In the genomic region with DNA sequence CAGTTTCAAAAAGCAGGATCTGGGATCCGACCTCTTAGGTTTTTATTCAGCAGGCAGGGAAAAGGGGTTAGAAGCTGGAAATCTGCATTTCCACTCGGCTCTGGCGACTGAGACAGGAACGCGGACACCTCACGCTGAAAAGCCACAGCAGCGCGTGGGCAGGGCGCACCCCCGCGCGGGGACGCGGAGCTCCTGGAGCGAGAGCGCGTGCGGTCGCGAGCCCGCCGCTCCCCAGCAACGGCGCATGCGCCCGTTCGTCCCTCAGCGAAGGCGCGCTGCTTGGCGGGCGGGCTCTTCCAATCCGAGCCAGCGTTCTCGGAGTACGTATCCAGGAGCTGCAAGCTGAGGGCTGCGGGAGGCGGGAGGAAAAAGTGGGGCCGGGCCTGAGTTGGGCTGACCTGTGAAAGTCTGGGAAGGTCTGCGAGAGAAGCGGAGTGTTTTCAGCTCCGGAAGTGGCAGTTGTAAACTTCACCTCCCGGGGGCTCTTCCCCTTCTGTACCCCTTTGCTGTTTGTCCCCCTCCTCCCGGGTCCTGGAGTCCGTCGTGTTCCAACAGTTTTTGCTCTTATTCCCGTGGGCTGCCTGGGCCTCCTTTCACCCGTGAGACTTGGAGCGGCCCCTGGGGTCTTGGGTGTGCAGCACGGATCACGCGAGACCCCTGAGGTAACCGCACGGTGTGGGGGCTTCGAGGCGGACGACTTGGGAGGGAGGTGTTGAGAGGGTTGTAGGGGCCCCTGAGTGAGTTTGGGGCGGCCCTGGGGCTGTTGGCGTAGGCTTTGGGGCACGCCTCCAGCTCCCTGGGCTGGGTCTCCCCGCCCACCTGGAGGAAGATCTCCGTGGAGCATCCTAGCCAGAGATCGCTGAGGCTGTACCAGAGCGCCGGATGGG, we compare ENCODE assay signal across 8 cellular contexts. TPM values are rescaled to one million over a fixed set of nuclear protein-coding genes. Genes with fewer than 3 reads are reported as not detected.
A peak's percentile ranks its signal among the peaks of the same experiment; 100 is the strongest.
DNase-seq lines count a peak whose midpoint lies in the region; TF ChIP-seq lines count a peak whose summit lies in the region.

TSS of gene CCDC171 (plus strand) at position 403 of the 887 bp plus-strand sequence. CDS start 11,046 bp downstream, outside the sequence.

- peak within 1 kb of the TSS; percentile 97 for H2AFZ ChIP-seq in mesenchymal stem cell (ENCODE audit: low read depth, low read length)

- H3K4ac ChIP-seq in mesenchymal stem cell (ENCODE audit: low read depth in 1 of 2, low read length in 2 of 2) = peak within 1 kb of the TSS in 1 of 2 experiments; percentile 88

- peaks cover 9% of the 10 kb centered on the region for H3K4me1 ChIP-seq in effector memory CD4-positive, alpha-beta T cell (ENCODE audit: control insufficient read depth, insufficient read depth, low read length, poor library complexity, severe bottlenecking)
- H3K4me1 ChIP-seq in mesenchymal stem cell (ENCODE audit: control insufficient read depth, insufficient read depth, low read depth, low read length) = no peaks in the 10 kb centered on the region

- 0% methylated on average over 33 of the region's 65 CpGs for WGBS in mesenchymal stem cell

- peak within 1 kb of the TSS; percentile 85 for H3K4me3 ChIP-seq in effector memory CD4-positive, alpha-beta T cell (ENCODE audit: insufficient read depth, low read depth, low read length, poor library complexity, severe bottlenecking)
- H3K4me3 ChIP-seq in mesenchymal stem cell (ENCODE audit: insufficient read depth in 1 of 2, low read depth in 1 of 2, low read length in 2 of 2) = peak within 1 kb of the TSS; percentile 72 to 94

- H4K91ac ChIP-seq in mesenchymal stem cell (ENCODE audit: low read length) = no peak within 1 kb of the TSS

- H2BK5ac ChIP-seq in mesenchymal stem cell (ENCODE audit: low read depth, low read length, poor library complexity, severe bottlenecking) = peak within 1 kb of the TSS; percentile 10

- H3K23ac ChIP-seq in mesenchymal stem cell (ENCODE audit: low read length in 2 of 2) = peak within 1 kb of the TSS in 1 of 2 experiments; percentile 40

- peak within 1 kb of the TSS; percentile 93 for H3K9ac ChIP-seq in mesenchymal stem cell (ENCODE audit: low read length)

- H4K8ac ChIP-seq in mesenchymal stem cell (ENCODE audit: low read length) = peak within 1 kb of the TSS; percentile 58

- H3K14ac ChIP-seq in mesenchymal stem cell (ENCODE audit: low read length in 2 of 2) = peak within 1 kb of the TSS in 1 of 2 experiments; percentile 92

- H3K18ac ChIP-seq in mesenchymal stem cell (ENCODE audit: low read depth in 1 of 2, low read length in 2 of 2) = peak within 1 kb of the TSS in 1 of 2 experiments; percentile 89

- TF ChIP-seq CTCF in GM20000 (IDR thresholded peaks at IDR 0.05; ENCODE audit: extremely low read depth, missing control alignments) = no peak

- no peaks in the 10 kb centered on the region for H3K27me3 ChIP-seq in effector memory CD4-positive, alpha-beta T cell (replicated peaks; ENCODE audit: control insufficient read depth, insufficient read depth, low read length, poor library complexity, severe bottlenecking)
- H3K27me3 ChIP-seq in mesenchymal stem cell (ENCODE audit: control insufficient read depth in 1 of 2, insufficient read depth in 1 of 2, low read length in 2 of 2) = no peaks in the 10 kb centered on the region

- DNase-seq in COR-L47 (lab: John Stamatoyannopoulos, UW) (peak; percentile 96), GM20000 (ENCODE audit: low spot score) (peak; percentile 95), HS-5 (ENCODE audit: low read depth) (peak; percentile 85), NK-92 (lab: John Stamatoyannopoulos, UW; ENCODE audit: unreplicated experiment) (peak; percentile 26), mesenchymal stem cell (peak; percentile 95)
- DNase-seq in activated CD8-positive, alpha-beta memory T cell treated with anti-CD3 and anti-CD28 coated beads for 24 hours = peak; percentile 89
- peak; percentile 73 to 78 (median 74) for DNase-seq in effector memory CD4-positive, alpha-beta T cell
- DNase-seq in stimulated activated CD8-positive, alpha-beta memory T cell treated with anti-CD3 and anti-CD28 coated beads, Interleukin-12 subunit alpha, Interleukin-12 subunit beta, amount 100 ng/mL, for 24 hours (ENCODE audit: extremely low read depth) = peak; percentile 69

- peak within 1 kb of the TSS; percentile 99 for H3K4me2 ChIP-seq in mesenchymal stem cell (ENCODE audit: low read length, poor library complexity, severe bottlenecking)

- H2BK120ac ChIP-seq in mesenchymal stem cell (ENCODE audit: low read depth, low read length) = no peak within 1 kb of the TSS

- no peaks in the 10 kb centered on the region for H3K36me3 ChIP-seq in effector memory CD4-positive, alpha-beta T cell (ENCODE audit: control insufficient read depth, insufficient read depth, low read length)
- no peaks in the 10 kb centered on the region for H3K36me3 ChIP-seq in mesenchymal stem cell (ENCODE audit: control insufficient read depth in 1 of 2, insufficient read depth in 2 of 2, low read depth in 1 of 2, low read length in 2 of 2)

- H3K27ac ChIP-seq in effector memory CD4-positive, alpha-beta T cell (ENCODE audit: insufficient read depth, low read length, poor library complexity, severe bottlenecking) = peak within 1 kb of the TSS; percentile 62
- peak within 1 kb of the TSS; percentile 85 for H3K27ac ChIP-seq in mesenchymal stem cell (ENCODE audit: low read length, poor library complexity, severe bottlenecking)

- no peaks in the 10 kb centered on the region for H3K79me1 ChIP-seq in mesenchymal stem cell (replicated peaks; ENCODE audit: low read length, poor library complexity, severe bottlenecking)

- H2BK15ac ChIP-seq in mesenchymal stem cell (ENCODE audit: low read depth, poor library complexity, severe bottlenecking) = no peak within 1 kb of the TSS

- no peak within 1 kb of the TSS for H2AK5ac ChIP-seq in mesenchymal stem cell (ENCODE audit: low read length, severe bottlenecking)

- H2BK12ac ChIP-seq in mesenchymal stem cell (ENCODE audit: low read length in 2 of 2) = peak within 1 kb of the TSS; percentile 29 to 71

- H3K9me3 ChIP-seq in effector memory CD4-positive, alpha-beta T cell (ENCODE audit: control insufficient read depth, low read length) = no peaks in the 10 kb centered on the region
- no peaks in the 10 kb centered on the region for H3K9me3 ChIP-seq in mesenchymal stem cell (ENCODE audit: control insufficient read depth, low read length)

RNA-seq across cellular contexts. Expression of gene CCDC171, which starts in this region (rescaled TPM):
- polyA plus RNA-seq in mesenchymal stem cell (2013, experiment 1 of 2) = 0.51 TPM
- polyA plus RNA-seq in mesenchymal stem cell (2013, experiment 2 of 2) = 0.49 TPM

Comparison
In these comparisons a context has a peak if more than half of its experiments do, and no peak if none do; other contexts are left out.
1. Peak in every context shown above with its lines: DNase-seq, H3K4me3 ChIP-seq and H3K27ac ChIP-seq.
2. DNase-seq: peak in every context shown above with its lines; median percentile 96 in COR-L47; 95 in GM20000; 95 in mesenchymal stem cell; 89 in activated CD8-positive, alpha-beta memory T cell treated with anti-CD3 and anti-CD28 coated beads for 24 hours; 85 in HS-5; 74 in effector memory CD4-positive, alpha-beta T cell; 69 in stimulated activated CD8-positive, alpha-beta memory T cell treated with anti-CD3 and anti-CD28 coated beads, Interleukin-12 subunit alpha, Interleukin-12 subunit beta, amount 100 ng/mL, for 24 hours; 26 in NK-92.